Comparison of ENCODE assay signal across 11 cellular contexts in the genomic region with DNA sequence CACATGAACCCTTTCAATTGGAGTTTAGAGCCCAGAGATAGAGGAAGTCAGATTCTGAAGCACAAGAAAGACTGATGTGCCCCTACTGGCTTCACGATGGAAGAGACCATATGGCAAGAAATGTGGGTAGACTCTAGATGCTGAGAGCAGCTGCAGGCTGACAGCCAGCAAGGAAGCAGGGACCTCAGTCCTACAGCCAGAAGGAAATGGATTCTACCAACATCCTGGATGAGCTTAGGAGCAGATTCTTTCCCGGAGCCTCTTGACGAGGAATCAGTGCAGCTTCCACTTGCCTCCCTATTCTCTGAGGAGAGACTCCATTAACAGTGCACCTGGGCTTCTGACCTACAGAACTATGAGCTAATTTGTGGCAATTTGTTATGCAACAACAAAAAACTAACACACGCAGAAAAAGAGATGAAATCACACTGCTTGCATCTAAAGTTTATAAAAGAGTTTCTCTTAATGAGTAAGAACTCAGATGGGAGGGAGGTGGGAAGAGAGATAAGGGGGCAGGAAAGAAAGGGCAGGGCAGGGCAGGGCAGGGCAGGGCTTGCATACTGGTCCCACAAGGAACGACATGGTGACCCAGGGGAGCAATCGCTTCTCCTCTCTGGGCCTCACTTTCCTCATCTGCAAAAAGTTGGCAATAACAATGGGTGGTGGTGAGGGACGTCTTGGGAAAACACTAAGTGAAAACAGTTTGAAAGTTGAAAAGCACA.
DNase-seq lines count a peak whose midpoint lies in the region; ATAC-seq lines count a peak whose summit lies in the region.
"Had no signal": no experiment of that assay in that cellular context is flagged by ENCODE, and none has a peak within 500 bp of the region (broad histone marks: within the 10 kb centered on the region; RNA-seq: fewer than 3 reads in every experiment).

No MANE protein-coding gene starts in this region.

- no peaks in the 10 kb centered on the region for H3K27me3 ChIP-seq in naive thymus-derived CD4-positive, alpha-beta T cell (ENCODE audit: control insufficient read depth in 2 of 2, insufficient read depth in 2 of 2, low read length in 2 of 2)
- H3K27me3 ChIP-seq: dorsolateral prefrontal cortex had no signal

- intact Hi-C loops in naive thymus-derived CD4-positive, alpha-beta T cell (cut with micrococcal nuclease), result no loop called here

- H3K9me3 Mint-ChIP-seq in activated naive CD8-positive, alpha-beta T cell treated with anti-CD3 and anti-CD28 coated beads, Interleukin-2, amount 50 U/mL, for 24 hours, result peaks cover 6% of the 10 kb centered on the region
- H3K9me3 Mint-ChIP-seq in naive thymus-derived CD4-positive, alpha-beta T cell, result peaks cover 0 to 1% (median 0%) of the 10 kb centered on the region in 11 donors

- H3K36me3 ChIP-seq in naive thymus-derived CD4-positive, alpha-beta T cell (ENCODE audit: control insufficient read depth in 2 of 3, insufficient read depth in 3 of 3, low read length in 3 of 3), result peaks cover 0 to 6% (median 5%) of the 10 kb centered on the region in 3 experiments

- H3K4me3 Mint-ChIP-seq in activated naive CD8-positive, alpha-beta T cell treated with anti-CD3 and anti-CD28 coated beads, Interleukin-2, amount 50 U/mL, for 24 hours, result no peak overlapping the region
- peak overlapping the region in 4 of 10 donors; percentile 5 to 50 (median 21) for H3K4me3 Mint-ChIP-seq in naive thymus-derived CD4-positive, alpha-beta T cell

- DNase-seq in DMS53 treated with DMSO at 0.1 percent for 48 hours (lab: John Stamatoyannopoulos, UW; ENCODE audit: unreplicated experiment), result peak; percentile 34
- peak; percentile 95 to 96 for DNase-seq in Kasumi-1 (lab: John Stamatoyannopoulos, UW)
- DNase-seq in activated naive CD8-positive, alpha-beta T cell treated with anti-CD3 and anti-CD28 coated beads, Interleukin-2, amount 50 U/mL, for 24 hours, result no peak
- DNase-seq in naive thymus-derived CD4-positive, alpha-beta T cell, result peak in 3 of 9 donors; percentile 21 to 38 (median 31)
- no peak for DNase-seq in dedifferentiated amniotic fluid mesenchymal stem cell (ENCODE audit: extremely low spot score)
- no peak for DNase-seq in NCI-H2107 treated with DMSO at 0.1 percent for 48 hours (lab: John Stamatoyannopoulos, UW; ENCODE audit: unreplicated experiment)
- DNase-seq in NCI-H345 (lab: John Stamatoyannopoulos, UW), result no peak
- no peak for DNase-seq in GM19240 (ENCODE audit: insufficient read length, low spot score)
- DNase-seq: dorsolateral prefrontal cortex; RPMI8226; stimulated activated naive CD4-positive, alpha-beta T cell treated with Interleukin-2 at 50 U/mL for 16 hours had no signal

- H3K27me3 Mint-ChIP-seq in activated naive CD8-positive, alpha-beta T cell treated with anti-CD3 and anti-CD28 coated beads, Interleukin-2, amount 50 U/mL, for 24 hours, result no peaks in the 10 kb centered on the region
- no peaks in the 10 kb centered on the region for H3K27me3 Mint-ChIP-seq in naive thymus-derived CD4-positive, alpha-beta T cell

- POLR2A ChIA-PET in naive thymus-derived CD4-positive, alpha-beta T cell (lab: Charles Lee), result interaction anchor here (0.5 to 5.0 kb wide), 3 partner anchors 11 to 27 kb away, joined by 3 to 21 read pairs (median 4); no protein-coding TSS in a partner anchor

- H3K27ac Mint-ChIP-seq in activated naive CD8-positive, alpha-beta T cell treated with anti-CD3 and anti-CD28 coated beads, Interleukin-2, amount 50 U/mL, for 24 hours, result peak overlapping the region; percentile 50
- H3K27ac Mint-ChIP-seq in naive thymus-derived CD4-positive, alpha-beta T cell, result peak overlapping the region in 8 of 9 donors; percentile 75 to 94 (median 80)

- H3K4me3 ChIP-seq in naive thymus-derived CD4-positive, alpha-beta T cell (ENCODE audit: low read length), result no peak overlapping the region
- H3K4me3 ChIP-seq: dorsolateral prefrontal cortex had no signal

- CTCF ChIA-PET in naive thymus-derived CD4-positive, alpha-beta T cell (lab: Charles Lee), result interaction anchor here (0.6 to 1.2 kb wide), 2 partner anchors 11 to 12 kb away, joined by 3 read pairs; no protein-coding TSS in a partner anchor

- no peaks in the 10 kb centered on the region for H3K9me3 ChIP-seq in naive thymus-derived CD4-positive, alpha-beta T cell (ENCODE audit: control insufficient read depth in 2 of 3, low read length in 3 of 3)

- peaks cover 0 to 10% of the 10 kb centered on the region in 2 donors for H3K4me1 ChIP-seq in naive thymus-derived CD4-positive, alpha-beta T cell (ENCODE audit: control insufficient read depth in 2 of 2, insufficient read depth in 2 of 2, low read length in 2 of 2)

- H3K36me3 Mint-ChIP-seq in activated naive CD8-positive, alpha-beta T cell treated with anti-CD3 and anti-CD28 coated beads, Interleukin-2, amount 50 U/mL, for 24 hours (ENCODE audit: low read depth), result peaks cover 36% of the 10 kb centered on the region
- peaks cover 2 to 54% (median 28%) of the 10 kb centered on the region in 5 donors for H3K36me3 Mint-ChIP-seq in naive thymus-derived CD4-positive, alpha-beta T cell

- H3K27ac ChIP-seq in naive thymus-derived CD4-positive, alpha-beta T cell (ENCODE audit: low read depth, low read length), result peak overlapping the region; percentile 10
- H3K27ac ChIP-seq: dorsolateral prefrontal cortex had no signal

- no peak for ATAC-seq in activated naive CD8-positive, alpha-beta T cell treated with anti-CD3 and anti-CD28 coated beads, Interleukin-2, amount 50 U/mL, for 24 hours
- ATAC-seq in naive thymus-derived CD4-positive, alpha-beta T cell, result peak; percentile 55

- H3K4me1 Mint-ChIP-seq in activated naive CD8-positive, alpha-beta T cell treated with anti-CD3 and anti-CD28 coated beads, Interleukin-2, amount 50 U/mL, for 24 hours, result peaks cover 56% of the 10 kb centered on the region
- peaks cover 6 to 92% (median 83%) of the 10 kb centered on the region in 7 donors for H3K4me1 Mint-ChIP-seq in naive thymus-derived CD4-positive, alpha-beta T cell

Comparison
In these comparisons a context has a peak if more than half of its experiments do, and no peak if none do; other contexts are left out.
1. DNase-seq: peak in DMS53 treated with DMSO at 0.1 percent for 48 hours (single experiment) and Kasumi-1 (2 of 2); none in activated naive CD8-positive, alpha-beta T cell treated with anti-CD3 and anti-CD28 coated beads, Interleukin-2, amount 50 U/mL, for 24 hours (single experiment), dedifferentiated amniotic fluid mesenchymal stem cell (single experiment), NCI-H2107 treated with DMSO at 0.1 percent for 48 hours (single experiment), NCI-H345 (single experiment) and GM19240 (single experiment).